1 cellular context compared by ENCODE assay signal in the genomic region with DNA sequence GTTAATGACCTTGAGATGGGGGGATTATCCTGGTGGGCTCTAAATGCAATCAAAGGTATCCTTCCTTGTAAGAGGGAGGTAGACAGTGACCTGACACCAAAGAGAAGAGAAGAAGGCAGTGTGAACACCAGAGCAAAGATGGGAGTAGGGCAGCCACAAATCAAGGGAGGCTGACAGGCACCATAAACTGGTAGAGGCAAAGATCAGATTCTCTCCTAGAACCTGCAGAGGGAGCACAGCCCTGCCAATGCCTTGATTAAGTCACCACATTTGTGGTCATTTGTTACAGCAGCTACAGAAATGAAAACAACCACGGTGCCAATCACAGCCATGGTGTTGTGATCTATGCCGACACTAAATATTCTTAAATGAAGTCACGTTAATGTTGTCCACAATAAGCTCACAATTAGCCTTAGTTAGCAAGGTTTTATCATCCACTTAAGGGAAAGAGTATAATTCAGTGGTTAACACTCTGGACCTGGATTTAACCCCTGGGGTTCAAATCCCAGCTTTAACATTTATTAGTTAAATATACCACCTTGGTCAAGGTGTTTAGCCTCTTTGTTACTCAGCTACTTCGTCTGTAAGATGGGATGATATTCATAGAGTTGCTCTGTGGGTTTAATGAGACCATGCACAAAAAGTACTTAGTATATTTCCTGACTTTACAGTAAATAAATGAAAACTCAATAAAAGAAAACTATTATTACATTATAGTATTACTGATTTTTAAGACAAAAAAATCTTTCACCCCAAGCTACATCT.
A peak's percentile ranks its signal among the peaks of the same experiment; 100 is the strongest.
TF ChIP-seq lines count a peak whose summit lies in the region.

No MANE protein-coding gene starts in this region.

TF ChIP-seq in K562, 482 proteins besides CTCF, POLR2A, EP300 and RAD21 (continued from another document):
- TF ChIP-seq ZHX1 (conservative IDR thresholded peaks at IDR 0.05; ENCODE audit: low read length) = 0 out of 2 replicates have a peak, but pooled peaks have one; percentile 12
- peak in 1 of 3 experiments; percentile 58 for TF ChIP-seq YY1 (IDR thresholded peaks at IDR 0.05; ENCODE audit: borderline replicate concordance in 1 of 3, control insufficient read depth in 1 of 3, extremely low read depth in 1 of 3, insufficient read depth in 3 of 3, insufficient read length in 1 of 3, insufficient replicate concordance in 2 of 3, low read depth in 1 of 3, low read length in 2 of 3)
- TF ChIP-seq SMC3 (conservative IDR thresholded peaks at IDR 0.05; ENCODE audit: insufficient read depth, low read depth, low read length) = 0 out of 2 replicates have a peak, but pooled peaks have one; percentile 5
- TF ChIP-seq SMARCA5 (IDR thresholded peaks at IDR 0.05) = no peak
- no peak for TF ChIP-seq GATA2 (CRISPR knock-in tag; IDR thresholded peaks at IDR 0.05)
- TF ChIP-seq DMBX1 (CRISPR knock-in tag; IDR thresholded peaks at IDR 0.05; ENCODE audit: borderline replicate concordance) = peak; percentile 65
- TF ChIP-seq CEBPG (CRISPR knock-in tag; IDR thresholded peaks at IDR 0.05) = no peak
- TF ChIP-seq CEBPG (tag; conservative IDR thresholded peaks at IDR 0.05 in 1 of 2, IDR thresholded peaks at IDR 0.05 in 1 of 2) = no peak
